Comparison of ENCODE assay signal across 8 cellular contexts in genomic region chr1:37808369-37809319, GRCh38. TPM values are rescaled to one million over a fixed set of nuclear protein-coding genes. Genes with fewer than 3 reads are reported as not detected.
DNase-seq lines count a peak whose midpoint lies in the region; ATAC-seq and TF ChIP-seq lines count a peak whose summit lies in the region.

No MANE protein-coding gene starts in this region.

- peaks cover 34% of the 10 kb centered on the region for H3K36me3 ChIP-seq in SK-N-MC (ENCODE audit: insufficient read depth, low read length)
- H3K36me3 ChIP-seq in gastrocnemius medialis: peaks cover 0 to 31% of the 10 kb centered on the region in 2 donors

- TF ChIP-seq EP300 in Ishikawa (IDR thresholded peaks at IDR 0.05; ENCODE audit: borderline replicate concordance): no peak; the same call in 1 of the 2 replicates

- TF ChIP-seq CTCF in cardiac fibroblast (IDR thresholded peaks at IDR 0.05; ENCODE audit: low read depth, low read length) (no peak), gastrocnemius medialis (IDR thresholded peaks at IDR 0.05 in 4 of 5, conservative IDR thresholded peaks at IDR 0.05 in 1 of 5) (no peak)

- peak; percentile 35 for ATAC-seq in GM21825 (IDR thresholded peaks at IDR 0.05; ENCODE audit: unreplicated experiment)
- ATAC-seq in gastrocnemius medialis: peak; percentile 60 to 69

- TF ChIP-seq POLR2A in gastrocnemius medialis (IDR thresholded peaks at IDR 0.05): peak; percentile 17 to 33

- H3K9ac ChIP-seq in SK-N-MC (ENCODE audit: insufficient read length): peak overlapping the region; percentile 85

- no peak overlapping the region for H3K27ac ChIP-seq in SK-N-MC
- H3K27ac ChIP-seq in gastrocnemius medialis: peak overlapping the region; percentile 89 to 98 (median 96)

- H3K27me3 ChIP-seq in gastrocnemius medialis: no peaks in the 10 kb centered on the region

- intact Hi-C loops in gastrocnemius medialis (cut with DNase I; ENCODE audit: low total_unique reads): loop anchor here (1.0 to 2.0 kb wide), 4 partner anchors 51 to 1050 kb away; partner anchors contain the start of genes CDCA8, MTF1 and RRAGC

- H3K4me3 ChIP-seq in SK-N-MC (peak overlapping the region; percentile 83), cardiac fibroblast (replicated peaks in 1 of 2; ENCODE audit: low read depth in 2 of 2, low read length in 2 of 2) (peak overlapping the region; percentile 64 to 87), gastrocnemius medialis (peak overlapping the region; percentile 74 to 93 (median 87))

- in situ Hi-C loops in gastrocnemius medialis (cut with MboI; ENCODE audit: low sequenced_read_pairs in 4 of 4): loop anchor here in 2 of 4 donors (5.0 to 10.0 kb wide), 2 partner anchors 49 to 56 kb away; partner anchors contain the start of gene MTF1 (in 1 of the 2)

- DNase-seq in SKM-1 treated with dmso at 0.1 percent for 144 hours (lab: John Stamatoyannopoulos, UW; ENCODE audit: unreplicated experiment) (peak; percentile 50), SKM-1 (lab: John Stamatoyannopoulos, UW; ENCODE audit: unreplicated experiment) (no peak), SK-N-MC (ENCODE audit: low read depth, low spot score) (no peak), cardiac fibroblast (ENCODE audit: low read depth in 2 of 2) (peak; percentile 81 to 85), iPS-NIHi7 (ENCODE audit: extremely low spot score) (peak; percentile 88), gastrocnemius medialis (peak in 1 of 2 donors; percentile 53)

- H3K4me1 ChIP-seq in gastrocnemius medialis: peaks cover 34 to 35% of the 10 kb centered on the region in 2 donors

- H3K9me3 ChIP-seq in SK-N-MC (ENCODE audit: low read depth, low read length): no peaks in the 10 kb centered on the region
- H3K9me3 ChIP-seq in gastrocnemius medialis: no peaks in the 10 kb centered on the region

- no peak for TF ChIP-seq RAD21 in Ishikawa (IDR thresholded peaks at IDR 0.05; ENCODE audit: low read depth)

TF ChIP-seq in Ishikawa, 13 proteins besides CTCF, POLR2A, EP300 and RAD21:
- no peak for TF ChIP-seq FOXM1 (IDR thresholded peaks at IDR 0.05; ENCODE audit: borderline replicate concordance, low read depth)
- peak; percentile 88; the same call in 1 of the 2 replicates for TF ChIP-seq ZBTB7A (IDR thresholded peaks at IDR 0.05; ENCODE audit: low read depth)
- TF ChIP-seq TCF12 (IDR thresholded peaks at IDR 0.05; ENCODE audit: low read depth): no peak
- TF ChIP-seq MAX (IDR thresholded peaks at IDR 0.05): no peak; the same call in 1 of the 2 replicates
- TF ChIP-seq TAF1 (IDR thresholded peaks at IDR 0.05; ENCODE audit: low read depth): peak; percentile 37; the same call in 1 of the 2 replicates
- TF ChIP-seq NFIC (IDR thresholded peaks at IDR 0.05): 0 out of 2 replicates have a peak, but pooled peaks have one; percentile 0

RNA-seq across cellular contexts. Expression of gene YRDC, which starts 0.6 kb away (rescaled TPM):
- total RNA-seq in gastrocnemius medialis: 10 to 100 TPM; 11.2 to 13.6 (median 11.7) TPM

RNA-seq across cellular contexts. Expression of gene C1orf122, which starts 1.1 kb away (rescaled TPM):
- total RNA-seq in gastrocnemius medialis: 10 to 100 TPM; 41.2 to 96.0 (median 56.8) TPM

RNA-seq across cellular contexts. Expression of gene MANEAL, which starts 15.0 kb away (rescaled TPM):
- total RNA-seq in gastrocnemius medialis: 1 to 10 TPM; 2.3 to 9.9 (median 4.0) TPM

RNA-seq across cellular contexts. Expression of gene EPHA10, which starts 43.7 kb away (rescaled TPM):
- total RNA-seq in gastrocnemius medialis: under 1 TPM in 1 of 4 donors, not detected in 3; 0.17 TPM

RNA-seq across cellular contexts. Expression of gene MTF1, which starts 50.7 kb away (rescaled TPM):
- total RNA-seq in gastrocnemius medialis: 1 to 10 TPM; 4.0 to 9.4 (median 6.4) TPM

Comparison
In these comparisons a context has a peak if more than half of its experiments do, and no peak if none do; other contexts are left out.
1. DNase-seq: peak in SKM-1 treated with dmso at 0.1 percent for 144 hours (single experiment), cardiac fibroblast (2 of 2) and iPS-NIHi7 (single experiment); none in SKM-1 (single experiment) and SK-N-MC (single experiment).
2. Peak in every context shown above with its lines, with median percentiles within 50 percentile points of each other: H3K4me3 ChIP-seq.